Comparison of ENCODE assay signal across 13 cellular contexts in genomic region chr20:57686931-57687652, GRCh38. TPM values are rescaled to one million over a fixed set of nuclear protein-coding genes. Genes with fewer than 3 reads are reported as not detected.
DNase-seq lines count a peak whose midpoint lies in the region; ATAC-seq, FAIRE-seq and TF ChIP-seq lines count a peak whose summit lies in the region.
"Had no signal": no experiment of that assay in that cellular context is flagged by ENCODE, and none has a peak within 500 bp of the region (broad histone marks: within the 10 kb centered on the region; RNA-seq: fewer than 3 reads in every experiment).

No MANE protein-coding gene starts in this region.

- peak overlapping the region; percentile 46 for H3K27ac ChIP-seq in suprapubic skin
- H3K27ac ChIP-seq: testis had no signal

- WGBS in suprapubic skin, result 57% methylated on average over 12 of the region's 12 CpGs

- peak overlapping the region; percentile 14; the same call in 1 of the 2 replicates for H3K4me3 Mint-ChIP-seq in WTC11

- no peaks in the 10 kb centered on the region for H3K9me3 Mint-ChIP-seq in WTC11

- H3K4me3 ChIP-seq in suprapubic skin, result no peak overlapping the region
- H3K4me3 ChIP-seq: testis had no signal

- no peak for TF ChIP-seq POLR2A in suprapubic skin (IDR thresholded peaks at IDR 0.05)

- intact Hi-C loops in left colon (cut with DNase I, micrococcal nuclease), result no loop called here

- no peak for TF ChIP-seq CTCF in WTC11 (IDR thresholded peaks at IDR 0.05)
- no peak for TF ChIP-seq CTCF in suprapubic skin (IDR thresholded peaks at IDR 0.05)

- H3K27me3 Mint-ChIP-seq in WTC11 (ENCODE audit: low read depth), result no peaks in the 10 kb centered on the region

- H3K4me1 Mint-ChIP-seq in WTC11, result peaks cover 87% of the 10 kb centered on the region

- no peak for ATAC-seq in WTC11
- peak; percentile 73 for ATAC-seq in left colon

- TF ChIP-seq EP300 in suprapubic skin (IDR thresholded peaks at IDR 0.05), result no peak

- H3K27me3 ChIP-seq in suprapubic skin, result no peaks in the 10 kb centered on the region
- H3K27me3 ChIP-seq: testis had no signal

- CTCF ChIA-PET in WTC11 (lab: Charles Lee), result no interaction called here

- H3K27ac Mint-ChIP-seq in WTC11, result peak overlapping the region; percentile 70

- H3K9me3 ChIP-seq in suprapubic skin, result no peaks in the 10 kb centered on the region
- H3K9me3 ChIP-seq: testis had no signal

- H3K36me3 ChIP-seq in suprapubic skin, result no peaks in the 10 kb centered on the region

- H3K36me3 Mint-ChIP-seq in WTC11, result peaks cover 4% of the 10 kb centered on the region; the same call in 1 of the 2 replicates

- peak; percentile 99 for DNase-seq in HPDE6-E6E7 (ENCODE audit: extremely low spot score)
- no peak for DNase-seq in WTC11 (ENCODE audit: low spot score)
- DNase-seq in left colon, result no peak
- DNase-seq in suprapubic skin (ENCODE audit: low spot score in 2 of 2), result no peak
- no peak for DNase-seq in NCI-H1092 (lab: John Stamatoyannopoulos, UW)
- DNase-seq in activated effector memory CD4-positive, alpha-beta T cell treated with Interleukin-2 at 50 U/mL for 16 hours, result no peak
- no peak for DNase-seq in frontal cortex (ENCODE audit: low spot score in 2 of 2)
- DNase-seq: activated naive CD4-positive, alpha-beta T cell treated with Interleukin-2 at 50 U/mL for 16 hours; foreskin melanocyte; midbrain; NCI-H2171 treated with DMSO at 0.1 percent for 48 hours; stimulated activated CD4-positive, alpha-beta T cell treated with anti-CD3 and anti-CD28 coated beads, Interleukin-12 subunit alpha, Interleukin-12 subunit beta, amount 100 ng/mL, for 4 hours; testis had no signal

- POLR2A ChIA-PET in WTC11 (lab: Charles Lee), result no interaction called here

- FAIRE-seq in frontal cortex (lab: Jason Lieb, UNC), result no peak

- H3K4me1 ChIP-seq in suprapubic skin, result peaks cover 82% of the 10 kb centered on the region

TF ChIP-seq in WTC11, 78 proteins besides CTCF, POLR2A, EP300 and RAD21:
- no peak for TF ChIP-seq NFE2L1 (CRISPR knock-in tag; IDR thresholded peaks at IDR 0.05)
- TF ChIP-seq ZNF121 (CRISPR knock-in tag; IDR thresholded peaks at IDR 0.05), result no peak
TF ChIP-seq in WTC11: peak in this region for 0.

RNA-seq across cellular contexts. Expression of gene PMEPA1, which starts 22.7 kb away (rescaled TPM):
- total RNA-seq in WTC11 (2021) (29.8 to 40.6 TPM (median 31.0 TPM) in 3 replicates), left colon (10 to 100 TPM; 15.0 to 41.6 TPM), suprapubic skin (10 to 100 TPM in 3 of 4 donors, 1 to 10 TPM in 1; 9.5 to 20.4 (median 16.2) TPM), frontal cortex (6.1 TPM)
